Comparison of ENCODE assay signal across 19 cellular contexts in the genomic region with DNA sequence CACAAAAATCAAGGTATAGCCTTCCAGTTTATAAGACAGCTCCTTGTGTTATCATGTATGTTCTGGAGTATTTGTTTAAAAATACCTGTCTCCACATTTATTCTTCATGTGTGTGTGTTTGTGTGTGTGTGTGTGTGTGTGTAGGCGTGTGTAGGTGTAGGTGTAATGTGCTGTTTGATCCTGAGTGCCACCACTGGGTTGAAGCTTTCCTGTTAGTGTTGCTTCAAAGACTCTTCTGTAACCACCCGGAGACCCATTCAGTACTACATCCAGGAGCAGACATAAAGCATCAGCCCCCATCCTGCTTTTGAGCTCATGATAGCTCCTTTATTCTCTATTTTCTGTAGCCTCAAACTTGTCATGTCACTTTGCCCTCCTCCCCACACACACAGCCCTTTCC. TPM values are rescaled to one million over a fixed set of nuclear protein-coding genes. Genes with fewer than 3 reads are reported as not detected.
DNase-seq lines count a peak whose midpoint lies in the region; ATAC-seq and TF ChIP-seq lines count a peak whose summit lies in the region.
"Had no signal": no experiment of that assay in that cellular context is flagged by ENCODE, and none has a peak within 500 bp of the region (broad histone marks: within the 10 kb centered on the region; RNA-seq: fewer than 3 reads in every experiment).

No MANE protein-coding gene starts in this region.

- TF ChIP-seq CTCF in CD4-positive, alpha-beta T cell (IDR thresholded peaks at IDR 0.05): no peak
- no peak for TF ChIP-seq CTCF in CD8-positive, alpha-beta T cell (IDR thresholded peaks at IDR 0.05)
- TF ChIP-seq CTCF in HEK293 (tag by site-specific recombination; IDR thresholded peaks at IDR 0.05) (no peak), MM.1S (IDR thresholded peaks at IDR 0.05; ENCODE audit: low read length) (no peak), hepatocyte (IDR thresholded peaks at IDR 0.05; ENCODE audit: poor library complexity) (no peak)

- no peak overlapping the region for H2AFZ ChIP-seq in MM.1S (ENCODE audit: low read length)
- H2AFZ ChIP-seq in hepatocyte: no peak overlapping the region
- H2AFZ ChIP-seq: GM23248 had no signal

- H3K9me3 ChIP-seq in CD4-positive, alpha-beta T cell (ENCODE audit: control insufficient read depth, low read length): no peaks in the 10 kb centered on the region
- H3K9me3 ChIP-seq in CD8-positive, alpha-beta T cell (ENCODE audit: low read length): no peaks in the 10 kb centered on the region
- H3K9me3 ChIP-seq in HEK293 (ENCODE audit: control insufficient read depth, insufficient read depth, low read depth, low read length) (no peaks in the 10 kb centered on the region), MM.1S (replicated peaks; ENCODE audit: insufficient read depth, low read length) (no peaks in the 10 kb centered on the region), hepatocyte (ENCODE audit: low read depth) (no peaks in the 10 kb centered on the region)
- H3K9me3 ChIP-seq: BE2C, HAP-1 had no signal

- no peak for ATAC-seq in CD4-positive, alpha-beta T cell (ENCODE audit: poor library complexity)
- no peak for ATAC-seq in CD8-positive, alpha-beta T cell
- no peak for ATAC-seq in GM21367 (IDR thresholded peaks at IDR 0.05; ENCODE audit: unreplicated experiment)
- ATAC-seq: K562 had no signal

- peak in 1 of 10 experiments; percentile 6 for DNase-seq in CD4-positive, alpha-beta T cell
- peak in 1 of 7 experiments; percentile 24 for DNase-seq in CD8-positive, alpha-beta T cell
- DNase-seq in central memory CD4-positive, alpha-beta T cell: peak; percentile 3
- DNase-seq in MM.1S: no peak
- DNase-seq in KBM-7: no peak
- no peak for DNase-seq in hepatocyte (ENCODE audit: low spot score)
- DNase-seq: ACHN; BE2C; C1 segment of cervical spinal cord; CD4-positive, CD25-positive, alpha-beta regulatory T cell; DMS79 treated with DMSO at 0.1 percent for 48 hours; GF-D8; GM23248; HFFc6 had no signal

- H3K4me2 ChIP-seq in MM.1S (ENCODE audit: low read depth, low read length): no peak overlapping the region
- H3K4me2 ChIP-seq in hepatocyte: no peak overlapping the region

- H3K9me2 ChIP-seq in MM.1S (replicated peaks; ENCODE audit: insufficient read depth, low read length) (no peaks in the 10 kb centered on the region), hepatocyte (replicated peaks; ENCODE audit: insufficient read depth) (no peaks in the 10 kb centered on the region)

- in situ Hi-C loops in KBM-7 (cut with MboI; ENCODE audit: low pct_unique_long_range_greater_than_20kb, low sequenced_read_pairs): no loop called here

- H3K79me2 ChIP-seq in MM.1S (ENCODE audit: low read length) (0 out of 2 replicates have a peak, but pooled peaks cover 4% of the 10 kb centered on the region), hepatocyte (peaks cover 10% of the 10 kb centered on the region)

- 76% methylated on average over 2 of the region's 2 CpGs for WGBS in hepatocyte (ENCODE audit: low lambda C conversion rate, missing lambda C conversion rate)

- peak overlapping the region; percentile 58 for H3K4me3 Mint-ChIP-seq in CD4-positive, alpha-beta T cell
- H3K4me3 Mint-ChIP-seq in CD8-positive, alpha-beta T cell: no peak overlapping the region
- H3K4me3 Mint-ChIP-seq: CD4-positive, CD25-positive, alpha-beta regulatory T cell; HFFc6 had no signal

- H3K27me3 ChIP-seq in CD4-positive, alpha-beta T cell (ENCODE audit: control insufficient read depth, insufficient read depth, low read length): no peaks in the 10 kb centered on the region
- no peaks in the 10 kb centered on the region for H3K27me3 ChIP-seq in CD8-positive, alpha-beta T cell (ENCODE audit: insufficient read depth, low read length)
- H3K27me3 ChIP-seq in MM.1S (replicated peaks; ENCODE audit: insufficient read depth, low read length) (no peaks in the 10 kb centered on the region), hepatocyte (no peaks in the 10 kb centered on the region)
- H3K27me3 ChIP-seq: BE2C had no signal

- peaks cover 34% of the 10 kb centered on the region for H3K4me1 Mint-ChIP-seq in CD4-positive, alpha-beta T cell (ENCODE audit: low read depth)
- H3K4me1 Mint-ChIP-seq in CD8-positive, alpha-beta T cell (ENCODE audit: low read depth): peaks cover 28% of the 10 kb centered on the region

- H3K4me1 ChIP-seq in CD8-positive, alpha-beta T cell (ENCODE audit: insufficient read depth, low read length): peaks cover 24% of the 10 kb centered on the region
- H3K4me1 ChIP-seq in HEK293 (ENCODE audit: control insufficient read depth, insufficient read depth, low read length) (no peaks in the 10 kb centered on the region), MM.1S (ENCODE audit: low read length) (no peaks in the 10 kb centered on the region), hepatocyte (ENCODE audit: insufficient read depth) (no peaks in the 10 kb centered on the region)
- H3K4me1 ChIP-seq: BE2C, HAP-1 had no signal

- no peak overlapping the region for H3K27ac ChIP-seq in CD4-positive, alpha-beta T cell (ENCODE audit: low read depth, low read length)
- H3K27ac ChIP-seq in CD8-positive, alpha-beta T cell (ENCODE audit: low read depth, low read length): no peak overlapping the region
- H3K27ac ChIP-seq in HEK293 (ENCODE audit: extremely low read depth, low read depth, low read length) (no peak overlapping the region), MM.1S (ENCODE audit: low read length) (no peak overlapping the region), hepatocyte (no peak overlapping the region)
- H3K27ac ChIP-seq: GM23248, HL-60 had no signal

- POLR2A ChIA-PET in CD4-positive, alpha-beta T cell (lab: Charles Lee): interaction anchor here (1.2 kb wide), 1 partner anchor 65 kb away, joined by 3 read pairs; no protein-coding TSS in a partner anchor
- POLR2A ChIA-PET in CD8-positive, alpha-beta T cell (lab: Charles Lee): no interaction called here
- POLR2A ChIA-PET in HEK293 (lab: Yijun Ruan, JAX): no interaction called here

- peak overlapping the region; percentile 10 for H3K27ac Mint-ChIP-seq in CD4-positive, alpha-beta T cell
- H3K27ac Mint-ChIP-seq in CD8-positive, alpha-beta T cell: peak overlapping the region; percentile 38
- H3K27ac Mint-ChIP-seq: HFFc6 had no signal

- H3K9ac ChIP-seq in MM.1S (ENCODE audit: low read length): no peak overlapping the region
- H3K9ac ChIP-seq: GM23248 had no signal

- H3K27me3 Mint-ChIP-seq in CD4-positive, alpha-beta T cell: no peaks in the 10 kb centered on the region
- no peaks in the 10 kb centered on the region for H3K27me3 Mint-ChIP-seq in CD8-positive, alpha-beta T cell (ENCODE audit: low read depth)

- H3K4me3 ChIP-seq in CD8-positive, alpha-beta T cell (ENCODE audit: low read depth, low read length): no peak overlapping the region
- H3K4me3 ChIP-seq in HEK293 (ENCODE audit: low read depth, low read length) (no peak overlapping the region), MM.1S (ENCODE audit: low read length) (no peak overlapping the region), hepatocyte (no peak overlapping the region)
- H3K4me3 ChIP-seq: GM23248, HAP-1, K562 had no signal

- CTCF ChIA-PET in CD4-positive, alpha-beta T cell (lab: Charles Lee): no interaction called here
- CTCF ChIA-PET in CD8-positive, alpha-beta T cell (lab: Charles Lee): no interaction called here
- CTCF ChIA-PET in HEK293 (lab: Yijun Ruan, JAX): interaction anchor here (1.0 to 1.6 kb wide), 2 partner anchors 20 to 23 kb away, joined by 3 to 7 read pairs; no protein-coding TSS in a partner anchor

- no peaks in the 10 kb centered on the region for H4K20me1 ChIP-seq in MM.1S (ENCODE audit: insufficient read depth, low read length)
- H4K20me1 ChIP-seq in hepatocyte (ENCODE audit: insufficient read depth, poor library complexity, severe bottlenecking): peaks cover 2% of the 10 kb centered on the region

- peaks cover 6% of the 10 kb centered on the region for H3K36me3 Mint-ChIP-seq in CD4-positive, alpha-beta T cell (ENCODE audit: low read depth)
- no peaks in the 10 kb centered on the region for H3K36me3 Mint-ChIP-seq in CD8-positive, alpha-beta T cell
- H3K36me3 Mint-ChIP-seq: CD4-positive, CD25-positive, alpha-beta regulatory T cell had no signal

- peaks cover 5% of the 10 kb centered on the region; the same call in 1 of the 2 replicates for H3F3A ChIP-seq in MM.1S (ENCODE audit: insufficient read depth, low read length)

- H3K9me3 Mint-ChIP-seq in CD4-positive, alpha-beta T cell: no peaks in the 10 kb centered on the region
- no peaks in the 10 kb centered on the region for H3K9me3 Mint-ChIP-seq in CD8-positive, alpha-beta T cell
- H3K9me3 Mint-ChIP-seq: HFFc6 had no signal

- no peaks in the 10 kb centered on the region for H3K36me3 ChIP-seq in CD8-positive, alpha-beta T cell (ENCODE audit: insufficient read depth, low read length)
- H3K36me3 ChIP-seq in HEK293 (ENCODE audit: control insufficient read depth in 2 of 2, insufficient read depth in 1 of 2, low read length in 2 of 2): peaks cover 0 to 2% of the 10 kb centered on the region in 2 experiments; a peak in 2 of 3 replicates
- no peaks in the 10 kb centered on the region for H3K36me3 ChIP-seq in MM.1S (replicated peaks; ENCODE audit: insufficient read depth, low read length)
- H3K36me3 ChIP-seq in hepatocyte (replicated peaks; ENCODE audit: insufficient read depth, low read depth): no peaks in the 10 kb centered on the region
- H3K36me3 ChIP-seq: BE2C had no signal

- intact Hi-C loops in CD4-positive, alpha-beta T cell (cut with DNase I, micrococcal nuclease): no loop called here
- intact Hi-C loops in CD8-positive, alpha-beta T cell (cut with DNase I, micrococcal nuclease): loop anchor here in 1 of 2 experiments (10.0 kb wide), 3 partner anchors 62 to 1058 kb away; a partner anchor contains a TSS

TF ChIP-seq in HEK293, 187 proteins besides CTCF, POLR2A, EP300 and RAD21 (continues in another document):
- TF ChIP-seq SP3 (tag by site-specific recombination; IDR thresholded peaks at IDR 0.05): no peak
- TF ChIP-seq ZNF600 (tag by site-specific recombination; IDR thresholded peaks at IDR 0.05): no peak
- TF ChIP-seq, protein P1, sequence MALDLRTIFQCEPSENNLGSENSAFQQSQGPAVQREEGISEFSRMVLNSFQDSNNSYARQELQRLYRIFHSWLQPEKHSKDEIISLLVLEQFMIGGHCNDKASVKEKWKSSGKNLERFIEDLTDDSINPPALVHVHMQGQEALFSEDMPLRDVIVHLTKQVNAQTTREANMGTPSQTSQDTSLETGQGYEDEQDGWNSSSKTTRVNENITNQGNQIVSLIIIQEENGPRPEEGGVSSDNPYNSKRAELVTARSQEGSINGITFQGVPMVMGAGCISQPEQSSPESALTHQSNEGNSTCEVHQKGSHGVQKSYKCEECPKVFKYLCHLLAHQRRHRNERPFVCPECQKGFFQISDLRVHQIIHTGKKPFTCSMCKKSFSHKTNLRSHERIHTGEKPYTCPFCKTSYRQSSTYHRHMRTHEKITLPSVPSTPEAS (tag by site-specific recombination; IDR thresholded peaks at IDR 0.05): no peak
- peak; percentile 52; the same call in 1 of the 2 replicates for TF ChIP-seq EGR2 (tag by site-specific recombination; IDR thresholded peaks at IDR 0.05; ENCODE audit: low read depth)
- no peak for TF ChIP-seq SP2 (tag by site-specific recombination; IDR thresholded peaks at IDR 0.05)

RNA-seq across cellular contexts. Expression of a gene that starts 3.0 kb away (rescaled TPM):
- total RNA-seq in CD4-positive, alpha-beta T cell: 1 to 10 TPM; 3.0 to 4.1 TPM
- total RNA-seq in CD8-positive, alpha-beta T cell: 1 to 10 TPM; 2.4 to 2.6 TPM
- 48.6 and 49.8 TPM in 2 replicates for total RNA-seq in hepatocyte
- polyA plus RNA-seq in hepatocyte: 48.6 and 49.9 TPM in 2 replicates

RNA-seq across cellular contexts. Expression of a gene that starts 59.3 kb away (rescaled TPM):
- total RNA-seq in CD4-positive, alpha-beta T cell: 1 to 10 TPM; 8.8 to 9.8 TPM
- total RNA-seq in CD8-positive, alpha-beta T cell: 10 to 100 TPM; 10.1 to 10.3 TPM
- 11.4 and 13.1 TPM in 2 replicates for total RNA-seq in hepatocyte
- 8.7 and 10.5 TPM in 2 replicates for polyA plus RNA-seq in hepatocyte
